ENCODE assay signal across 17 cellular contexts in the genomic region with DNA sequence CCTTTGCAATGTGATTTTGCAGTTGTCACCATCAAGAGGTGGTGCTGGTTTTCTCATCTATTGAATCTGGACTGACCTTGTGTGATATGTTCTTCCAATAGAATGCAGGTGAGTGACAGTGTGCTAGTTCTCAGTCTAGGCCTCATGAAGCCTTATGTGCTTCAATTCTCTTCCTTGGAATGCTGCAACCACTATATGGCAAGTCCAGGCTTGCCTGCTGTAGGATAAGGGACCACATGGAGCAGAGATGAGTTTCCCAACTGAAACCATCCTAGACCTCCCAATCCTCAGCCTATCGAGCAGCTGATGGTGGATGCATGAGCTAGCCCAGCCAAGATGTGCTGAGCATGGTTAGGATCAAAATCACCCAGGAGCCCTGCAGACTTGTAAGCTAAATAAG. TPM values are rescaled to one million over a fixed set of nuclear protein-coding genes. Genes with fewer than 3 reads are reported as not detected.
DNase-seq lines count a peak whose midpoint lies in the region; ATAC-seq and TF ChIP-seq lines count a peak whose summit lies in the region.
"Had no signal": no experiment of that assay in that cellular context is flagged by ENCODE, and none has a peak within 500 bp of the region (broad histone marks: within the 10 kb centered on the region; RNA-seq: fewer than 3 reads in every experiment).

No MANE protein-coding gene starts in this region.

- ATAC-seq in foreskin keratinocyte (peak; percentile 76), GM21786 (IDR thresholded peaks at IDR 0.05; ENCODE audit: unreplicated experiment) (no peak)
- ATAC-seq: Right ventricle myocardium inferior had no signal

- POLR2A ChIA-PET in HEK293 (lab: Yijun Ruan, JAX): no interaction called here

- TF ChIP-seq CTCF in HEK293 (tag by site-specific recombination; IDR thresholded peaks at IDR 0.05): no peak
- no peak for TF ChIP-seq CTCF in foreskin keratinocyte (conservative IDR thresholded peaks at IDR 0.05)

- no peaks in the 10 kb centered on the region for H3K27me3 ChIP-seq in foreskin keratinocyte

- no peak overlapping the region for H3K4me3 ChIP-seq in HEK293 (ENCODE audit: low read depth, low read length)

- peak; percentile 8 for DNase-seq in UCSD-AML1 (lab: John Stamatoyannopoulos, UW; ENCODE audit: unreplicated experiment)
- DNase-seq in foreskin keratinocyte: peak; percentile 39 to 71
- no peak for DNase-seq in mucosa of gallbladder (ENCODE audit: low spot score)
- DNase-seq in OCI-M1 (lab: John Stamatoyannopoulos, UW): no peak
- DNase-seq in DMS153 treated with DMSO at 0.1 percent for 48 hours (lab: John Stamatoyannopoulos, UW; ENCODE audit: unreplicated experiment): no peak
- DNase-seq: ACHN; C1 segment of cervical spinal cord; CD8-positive, alpha-beta memory T cell; DMS79 treated with DMSO at 0.1 percent for 48 hours; HCEC 1CT; Kasumi-1; NCI-H187; NCI-H526; SW 1271 had no signal

- H3K4me1 ChIP-seq in HEK293 (ENCODE audit: control insufficient read depth, insufficient read depth, low read length): no peaks in the 10 kb centered on the region
- peaks cover 5% of the 10 kb centered on the region for H3K4me1 ChIP-seq in foreskin keratinocyte

- CTCF ChIA-PET in HEK293 (lab: Yijun Ruan, JAX): interaction anchor here (0.6 kb wide), 2 partner anchors 70 to 115 kb away, joined by 3 read pairs; no protein-coding TSS in a partner anchor

- H3K9me3 ChIP-seq in HEK293 (ENCODE audit: control insufficient read depth, insufficient read depth, low read depth, low read length): no peaks in the 10 kb centered on the region

- no peak overlapping the region for H3K27ac ChIP-seq in HEK293 (ENCODE audit: extremely low read depth, low read depth, low read length)
- no peak overlapping the region for H3K27ac ChIP-seq in foreskin keratinocyte

- no peaks in the 10 kb centered on the region for H3K36me3 ChIP-seq in HEK293 (ENCODE audit: control insufficient read depth in 2 of 2, insufficient read depth in 1 of 2, low read length in 2 of 2)

TF ChIP-seq in HEK293, 187 proteins besides CTCF, POLR2A, EP300 and RAD21:
- TF ChIP-seq ZBTB48 (tag by site-specific recombination; IDR thresholded peaks at IDR 0.05): 0 out of 2 replicates have a peak, but pooled peaks have one; percentile 52
- TF ChIP-seq, protein P1, sequence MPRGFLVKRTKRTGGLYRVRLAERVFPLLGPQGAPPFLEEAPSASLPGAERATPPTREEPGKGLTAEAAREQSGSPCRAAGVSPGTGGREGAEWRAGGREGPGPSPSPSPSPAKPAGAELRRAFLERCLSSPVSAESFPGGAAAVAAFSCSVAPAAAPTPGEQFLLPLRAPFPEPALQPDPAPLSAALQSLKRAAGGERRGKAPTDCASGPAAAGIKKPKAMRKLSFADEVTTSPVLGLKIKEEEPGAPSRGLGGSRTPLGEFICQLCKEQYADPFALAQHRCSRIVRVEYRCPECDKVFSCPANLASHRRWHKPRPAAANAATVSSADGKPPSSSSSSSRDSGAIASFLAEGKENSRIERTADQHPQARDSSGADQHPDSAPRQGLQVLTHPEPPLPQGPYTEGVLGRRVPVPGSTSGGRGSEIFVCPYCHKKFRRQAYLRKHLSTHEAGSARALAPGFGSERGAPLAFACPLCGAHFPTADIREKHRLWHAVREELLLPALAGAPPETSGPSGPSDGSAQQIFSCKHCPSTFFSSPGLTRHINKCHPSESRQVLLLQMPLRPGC (tag by site-specific recombination; IDR thresholded peaks at IDR 0.05): no peak

RNA-seq across cellular contexts. Expression of gene ARHGAP21, which starts 32.6 kb away (rescaled TPM):
- total RNA-seq in foreskin keratinocyte (103 and 113 TPM in 2 replicates), mucosa of gallbladder (94.3 TPM)
- polyA plus RNA-seq in foreskin keratinocyte: 21.2 and 23.9 TPM in 2 replicates

Comparison
In these comparisons a context has a peak if more than half of its experiments do, and no peak if none do; other contexts are left out.
1. DNase-seq: peak in UCSD-AML1 (single experiment) and foreskin keratinocyte (2 of 2); none in mucosa of gallbladder (single experiment), OCI-M1 (single experiment) and DMS153 treated with DMSO at 0.1 percent for 48 hours (single experiment).